1 cellular context compared by ENCODE assay signal in genomic region chr4:77818077-77818666, GRCh38.
A peak's percentile ranks its signal among the peaks of the same experiment; 100 is the strongest.
TF ChIP-seq lines count a peak whose summit lies in the region.

No MANE protein-coding gene starts in this region.

TF ChIP-seq in K562, 482 proteins besides CTCF, POLR2A, EP300 and RAD21 (continued from another document):
- TF ChIP-seq PBX2 (CRISPR knock-in tag; IDR thresholded peaks at IDR 0.05; ENCODE audit: low read depth) (no peak), PBX2 (tag; conservative IDR thresholded peaks at IDR 0.05; ENCODE audit: low read depth) (no peak; the same call in 1 of the 2 replicates), BRD9 (IDR thresholded peaks at IDR 0.05; ENCODE audit: low read depth, partially characterized antibody) (peak; percentile 80), SAP30 (IDR thresholded peaks at IDR 0.05; ENCODE audit: borderline replicate concordance, insufficient read depth, low read depth, low read length, poor library complexity, severe bottlenecking) (no peak), TOE1 (IDR thresholded peaks at IDR 0.05; ENCODE audit: borderline replicate concordance) (no peak), TOE1 (CRISPR knock-in tag; IDR thresholded peaks at IDR 0.05; ENCODE audit: borderline replicate concordance, low read depth) (no peak; the same call in 1 of the 2 replicates), CHD7 (IDR thresholded peaks at IDR 0.05; ENCODE audit: low read depth, low read length) (peak; percentile 88), CC2D1A (IDR thresholded peaks at IDR 0.05) (peak; percentile 19; the same call in 1 of the 2 replicates), SP2 (IDR thresholded peaks at IDR 0.05; ENCODE audit: extremely low read depth, low read depth, low read length, poor library complexity, severe bottlenecking) (no peak), E2F6 (IDR thresholded peaks at IDR 0.05; ENCODE audit: borderline replicate concordance in 1 of 2, extremely low read depth in 1 of 2, insufficient read depth in 1 of 2, insufficient read length in 1 of 2, low read depth in 1 of 2, low read length in 1 of 2, poor library complexity in 1 of 2, severe bottlenecking in 1 of 2) (no peak), CBFA2T2 (conservative IDR thresholded peaks at IDR 0.05) (no peak)
